ENCODE assay signal across 8 cellular contexts in the genomic region with DNA sequence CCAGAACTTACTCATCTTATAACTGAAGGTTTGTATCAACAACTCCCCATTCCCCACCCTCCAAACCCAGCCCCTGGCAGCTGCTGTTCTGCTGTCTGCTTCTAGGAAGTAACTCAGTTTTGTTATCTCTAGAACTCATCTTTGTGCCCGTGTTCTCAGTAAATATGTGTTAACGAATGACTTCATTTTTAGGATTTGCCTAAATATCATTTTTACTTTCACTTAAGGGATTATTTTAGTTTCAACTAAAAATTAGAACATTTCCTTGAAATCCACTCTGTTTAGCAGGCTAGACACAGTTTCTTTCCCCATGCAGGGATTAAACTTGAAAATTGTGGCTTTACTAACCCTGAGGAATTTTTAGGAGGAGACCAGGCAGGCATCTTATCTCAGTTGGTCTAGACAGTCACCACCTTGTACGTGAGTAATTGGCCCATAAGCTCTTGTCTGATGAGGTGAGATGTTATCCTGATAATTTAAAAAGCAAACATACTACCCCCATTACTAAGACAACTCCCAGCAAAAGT.
DNase-seq lines count a peak whose midpoint lies in the region; ATAC-seq lines count a peak whose summit lies in the region.

No MANE protein-coding gene starts in this region.

- no peaks in the 10 kb centered on the region for H3K27me3 ChIP-seq in ACC112 (ENCODE audit: insufficient read depth, low read length)
- no peaks in the 10 kb centered on the region for H3K27me3 ChIP-seq in Karpas-422 (ENCODE audit: low read length)

- no peaks in the 10 kb centered on the region for H3K9me3 Mint-ChIP-seq in activated naive CD8-positive, alpha-beta T cell treated with anti-CD3 and anti-CD28 coated beads for 36 hours

- H3K9ac ChIP-seq in Karpas-422 (ENCODE audit: low read length): no peak overlapping the region

- H3K4me1 ChIP-seq in ACC112 (ENCODE audit: control insufficient read depth, insufficient read depth, low read length, unreplicated experiment) (peaks cover 15% of the 10 kb centered on the region), Karpas-422 (ENCODE audit: low read length) (peaks cover 64% of the 10 kb centered on the region)

- no peaks in the 10 kb centered on the region for H3K36me3 ChIP-seq in ACC112 (ENCODE audit: insufficient read depth, low read length)
- no peaks in the 10 kb centered on the region; the same call in 1 of the 2 replicates for H3K36me3 ChIP-seq in Karpas-422 (ENCODE audit: insufficient read depth, low read length)

- no peaks in the 10 kb centered on the region for H3K27me3 Mint-ChIP-seq in activated naive CD8-positive, alpha-beta T cell treated with anti-CD3 and anti-CD28 coated beads for 36 hours

- peaks cover 54% of the 10 kb centered on the region for H4K20me1 ChIP-seq in Karpas-422 (ENCODE audit: insufficient read depth, low read depth, low read length)

- H3K27ac Mint-ChIP-seq in activated naive CD8-positive, alpha-beta T cell treated with anti-CD3 and anti-CD28 coated beads for 36 hours: peak overlapping the region; percentile 96

- H3K9me3 ChIP-seq in Karpas-422 (ENCODE audit: low read length): no peaks in the 10 kb centered on the region

- peak overlapping the region; percentile 2 for H3K4me2 ChIP-seq in Karpas-422 (ENCODE audit: low read depth, low read length, poor library complexity, severe bottlenecking)

- H2AFZ ChIP-seq in ACC112 (ENCODE audit: low read length, unreplicated experiment) (peak overlapping the region; percentile 15), Karpas-422 (ENCODE audit: low read length) (no peak overlapping the region)

- H3K27ac ChIP-seq in ACC112 (ENCODE audit: low read depth, low read length) (no peak overlapping the region), Karpas-422 (ENCODE audit: low read length) (no peak overlapping the region)

- peak overlapping the region; percentile 62 for H3K4me3 ChIP-seq in ACC112 (ENCODE audit: low read depth, low read length)
- H3K4me3 ChIP-seq in Karpas-422 (ENCODE audit: low read length): no peak overlapping the region

- peak; percentile 45 for ATAC-seq in GM19467 (IDR thresholded peaks at IDR 0.05; ENCODE audit: unreplicated experiment)

- H3K4me1 Mint-ChIP-seq in activated naive CD8-positive, alpha-beta T cell treated with anti-CD3 and anti-CD28 coated beads for 36 hours: peaks cover 91% of the 10 kb centered on the region

- peak overlapping the region; percentile 74 for H3K4me3 Mint-ChIP-seq in activated naive CD8-positive, alpha-beta T cell treated with anti-CD3 and anti-CD28 coated beads for 36 hours

- H3K9me2 ChIP-seq in Karpas-422 (replicated peaks; ENCODE audit: insufficient read depth, low read length): no peaks in the 10 kb centered on the region

- no peak for DNase-seq in Karpas-422
- DNase-seq in activated naive CD8-positive, alpha-beta T cell treated with anti-CD3 and anti-CD28 coated beads for 36 hours: peak; percentile 47
- peak; percentile 51 for DNase-seq in stimulated activated CD4-positive, alpha-beta T cell treated with anti-CD3 and anti-CD28 coated beads, Interleukin-4, amount 100 ng/mL, for 1 hour
- DNase-seq in NCI-H2171 treated with DMSO at 0.1 percent for 48 hours (lab: John Stamatoyannopoulos, UW): no peak
- no peak for DNase-seq in ecto neural progenitor cell (ENCODE audit: low spot score)
- no peak for DNase-seq in dermis blood vessel endothelial cell

- peaks cover 30% of the 10 kb centered on the region for H3K36me3 Mint-ChIP-seq in activated naive CD8-positive, alpha-beta T cell treated with anti-CD3 and anti-CD28 coated beads for 36 hours

- no peaks in the 10 kb centered on the region for H3K79me2 ChIP-seq in ACC112 (ENCODE audit: control insufficient read depth, insufficient read depth, low read length, unreplicated experiment)
- peaks cover 11% of the 10 kb centered on the region; the same call in 1 of the 2 replicates for H3K79me2 ChIP-seq in Karpas-422 (ENCODE audit: low read length)

Comparison
In these comparisons a context has a peak if more than half of its experiments do, and no peak if none do; other contexts are left out.
1. DNase-seq: peak in activated naive CD8-positive, alpha-beta T cell treated with anti-CD3 and anti-CD28 coated beads for 36 hours (single experiment) and stimulated activated CD4-positive, alpha-beta T cell treated with anti-CD3 and anti-CD28 coated beads, Interleukin-4, amount 100 ng/mL, for 1 hour (single experiment); none in Karpas-422 (single experiment), NCI-H2171 treated with DMSO at 0.1 percent for 48 hours (single experiment), ecto neural progenitor cell (single experiment) and dermis blood vessel endothelial cell (single experiment).